In the genomic region with DNA sequence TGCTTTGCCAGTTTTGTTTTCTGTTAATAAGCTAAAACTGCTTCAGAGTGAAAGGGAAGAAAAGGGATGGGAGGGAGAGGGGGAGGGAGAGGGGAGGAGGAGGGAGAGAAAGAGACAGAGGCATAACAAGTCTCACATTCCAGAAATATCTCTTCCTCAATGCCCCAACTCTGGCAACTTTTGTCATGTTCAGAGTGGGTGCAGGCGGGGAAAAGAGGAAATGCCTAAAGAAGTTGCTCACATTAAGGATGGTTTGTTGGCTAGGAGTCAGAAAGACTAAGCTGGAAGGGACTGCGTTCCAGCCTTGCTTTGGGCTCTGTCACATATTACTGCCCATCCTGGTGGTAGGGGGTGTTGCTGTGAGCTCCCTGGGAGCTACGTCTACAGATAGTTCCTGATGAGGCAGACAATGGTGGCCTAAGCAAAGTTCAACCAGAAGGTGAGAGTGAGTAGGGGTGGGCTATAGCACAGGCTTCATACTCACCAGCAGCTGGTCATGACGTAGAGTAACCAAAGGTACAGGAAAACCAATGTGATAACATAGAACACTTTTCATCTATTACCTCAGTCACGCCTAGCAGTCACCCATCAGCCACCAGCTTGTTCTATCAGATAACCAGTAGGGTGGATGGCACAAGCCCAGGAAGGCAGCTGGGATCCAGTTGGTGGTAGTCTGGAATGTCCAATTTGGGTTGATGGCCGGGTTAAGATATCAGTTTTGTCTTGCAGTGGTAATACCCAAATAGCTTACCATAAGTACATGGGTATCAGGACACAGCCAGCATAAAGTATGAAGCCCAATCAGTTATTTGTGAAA, we compare ENCODE assay signal across 7 cellular contexts. TPM values are rescaled to one million over a fixed set of nuclear protein-coding genes. Genes with fewer than 3 reads are reported as not detected.
DNase-seq lines count a peak whose midpoint lies in the region; ATAC-seq and TF ChIP-seq lines count a peak whose summit lies in the region.

No MANE protein-coding gene starts in this region.

- H2AFZ ChIP-seq in PC-3 (ENCODE audit: low read length) (no peak overlapping the region), trophoblast cell (ENCODE audit: insufficient read depth, low read length, poor library complexity) (no peak overlapping the region)

- H4K91ac ChIP-seq in trophoblast cell (ENCODE audit: low read depth, low read length) = peak overlapping the region; percentile 5

- DNase-seq in GM04504 (ENCODE audit: low read depth) = peak; percentile 53
- DNase-seq in PC-3 = no peak
- no peak for DNase-seq in epithelial cell of prostate (ENCODE audit: low read depth, low spot score)
- DNase-seq in trophoblast cell = no peak
- no peak for DNase-seq in transverse colon
- no peak for DNase-seq in hippocampal formation (lab: John Stamatoyannopoulos, UW)

- intact Hi-C loops in PC-3 (cut with micrococcal nuclease) = no loop called here
- intact Hi-C loops in transverse colon (cut with DNase I; ENCODE audit: low total_unique reads) = no loop called here

- in situ Hi-C loops in transverse colon (cut with MboI; ENCODE audit: low pct_ligation_motif_present in 1 of 4, low pct_unique_long_range_greater_than_20kb in 1 of 4, low sequenced_read_pairs in 3 of 4) = no loop called here

- H3K4ac ChIP-seq in trophoblast cell (ENCODE audit: low read depth, low read length) = peak overlapping the region; percentile 32

- H3K4me3 ChIP-seq in PC-3 (ENCODE audit: low read length) = peak overlapping the region; percentile 97
- H3K4me3 ChIP-seq in trophoblast cell (ENCODE audit: low read depth, low read length) = no peak overlapping the region
- no peak overlapping the region for H3K4me3 ChIP-seq in transverse colon

- no peak overlapping the region for H2AK5ac ChIP-seq in trophoblast cell (ENCODE audit: low read length)

- H2BK12ac ChIP-seq in trophoblast cell (ENCODE audit: low read length) = no peak overlapping the region

- H3K9ac ChIP-seq in PC-3 (ENCODE audit: low read length) (no peak overlapping the region), trophoblast cell (ENCODE audit: low read length) (peak overlapping the region; percentile 39)

- peaks cover 48% of the 10 kb centered on the region for H3K79me2 ChIP-seq in PC-3 (ENCODE audit: low read length)
- H3K79me2 ChIP-seq in trophoblast cell (ENCODE audit: control insufficient read depth, insufficient read depth, low read length, poor library complexity) = peaks cover 15% of the 10 kb centered on the region

- H3K9me3 ChIP-seq in PC-3 (ENCODE audit: low read length) (no peaks in the 10 kb centered on the region), trophoblast cell (ENCODE audit: insufficient read depth, low read depth, low read length) (no peaks in the 10 kb centered on the region), transverse colon (no peaks in the 10 kb centered on the region)

- ATAC-seq in PC-3 = no peak
- ATAC-seq in GM21529 (IDR thresholded peaks at IDR 0.05; ENCODE audit: unreplicated experiment) = no peak

- no peak overlapping the region for H3K27ac ChIP-seq in PC-3 (ENCODE audit: low read length)
- peak overlapping the region; percentile 81 for H3K27ac ChIP-seq in epithelial cell of prostate
- H3K27ac ChIP-seq in trophoblast cell (ENCODE audit: low read depth, low read length) = peak overlapping the region; percentile 89
- peak overlapping the region in 1 of 4 donors; percentile 5 for H3K27ac ChIP-seq in transverse colon

- POLR2A ChIA-PET in PC-3 (lab: Charles Lee; ENCODE audit: unreplicated experiment) = no interaction called here

- peak overlapping the region; percentile 12 for H3K14ac ChIP-seq in trophoblast cell (ENCODE audit: low read length)

- H3K79me1 ChIP-seq in trophoblast cell (ENCODE audit: low read length) = peaks cover 11% of the 10 kb centered on the region

- no CpG with 5 or more reads among the region's 6 CpGs for WGBS in trophoblast cell (ENCODE audit: extremely low coverage, insufficient coverage, insufficient read length)
- WGBS in transverse colon (ENCODE audit: low coverage in 1 of 2), 2 donors = 70 to 80% methylated on average over 2 to 6 of the region's 6 CpGs

- H3F3A ChIP-seq in PC-3 (ENCODE audit: low read length, unreplicated experiment) = no peaks in the 10 kb centered on the region

- H3K4me1 ChIP-seq in PC-3 (ENCODE audit: insufficient read depth, low read length) = peaks cover 28% of the 10 kb centered on the region
- H3K4me1 ChIP-seq in trophoblast cell (ENCODE audit: control insufficient read depth in 1 of 2, insufficient read depth in 2 of 2, low read length in 2 of 2) = peaks cover 14 to 23% of the 10 kb centered on the region in 2 experiments
- peaks cover 23 to 51% (median 41%) of the 10 kb centered on the region in 4 donors for H3K4me1 ChIP-seq in transverse colon

- CTCF ChIA-PET in PC-3 (lab: Charles Lee) = no interaction called here

- no peaks in the 10 kb centered on the region for H3K9me2 ChIP-seq in PC-3 (replicated peaks; ENCODE audit: low read length)

- H3K36me3 ChIP-seq in PC-3 (ENCODE audit: low read depth, low read length) (no peaks in the 10 kb centered on the region), trophoblast cell (ENCODE audit: control insufficient read depth in 1 of 2, insufficient read depth in 2 of 2, low read length in 2 of 2) (peaks cover 0 to 2% of the 10 kb centered on the region in 2 experiments), transverse colon (no peaks in the 10 kb centered on the region)

- H4K20me1 ChIP-seq in PC-3 (ENCODE audit: low read length) = 0 out of 2 replicates have a peak, but pooled peaks cover 4% of the 10 kb centered on the region

- no peak overlapping the region for H4K12ac ChIP-seq in trophoblast cell (ENCODE audit: low read depth, low read length)

- H3K23ac ChIP-seq in trophoblast cell (ENCODE audit: low read length) = no peak overlapping the region

- no peak for TF ChIP-seq EP300 in transverse colon (IDR thresholded peaks at IDR 0.05; ENCODE audit: low read depth)

- H3K27me3 ChIP-seq in PC-3 (ENCODE audit: low read length) (no peaks in the 10 kb centered on the region), trophoblast cell (ENCODE audit: insufficient read depth, low read length) (no peaks in the 10 kb centered on the region), transverse colon (no peaks in the 10 kb centered on the region)

- BruUV-seq in PC-3 (replicated peaks; lab: Mats Ljungman, UMichigan) = no TSS peak

- peak overlapping the region; percentile 25 for H4K8ac ChIP-seq in trophoblast cell (ENCODE audit: low read depth, low read length)

- H2BK120ac ChIP-seq in trophoblast cell (ENCODE audit: insufficient read depth, low read length, poor library complexity) = peak overlapping the region; percentile 4

- H2BK5ac ChIP-seq in trophoblast cell (ENCODE audit: low read depth, low read length, poor library complexity) = peak overlapping the region; percentile 2

- TF ChIP-seq CTCF in PC-3 (conservative IDR thresholded peaks at IDR 0.05; ENCODE audit: low read depth, low read length) (no peak), transverse colon (IDR thresholded peaks at IDR 0.05) (no peak)

- H3K18ac ChIP-seq in trophoblast cell (ENCODE audit: low read length) = peak overlapping the region; percentile 10

- no peak for TF ChIP-seq POLR2A in transverse colon (IDR thresholded peaks at IDR 0.05)

- H3K4me2 ChIP-seq in PC-3 (ENCODE audit: low read length) = peak overlapping the region; percentile 86
- H3K4me2 ChIP-seq in trophoblast cell (ENCODE audit: low read length) = peak overlapping the region; percentile 55

RNA-seq across cellular contexts. Expression of gene TSPYL4, which starts 2.1 kb away (rescaled TPM):
- total RNA-seq in PC-3 (2014; rRNA removed) = 8.0 and 10.1 TPM in 2 replicates
- polyA plus RNA-seq in trophoblast cell (2013) = 14.5 and 14.9 TPM in 2 replicates
- 1 to 10 TPM; 3.0 to 7.8 (median 6.4) TPM for total RNA-seq in transverse colon

RNA-seq across cellular contexts. Expression of gene TSPYL1, which starts 28.0 kb away (rescaled TPM):
- total RNA-seq in PC-3 (2014; rRNA removed) (35.1 and 38.8 TPM in 2 replicates), transverse colon (10 to 100 TPM; 16.1 to 59.8 (median 47.9) TPM)
- polyA plus RNA-seq in trophoblast cell (2013) = 34.8 TPM in 2 replicates
